ENCODE assay signal across 8 cellular contexts in the genomic region with DNA sequence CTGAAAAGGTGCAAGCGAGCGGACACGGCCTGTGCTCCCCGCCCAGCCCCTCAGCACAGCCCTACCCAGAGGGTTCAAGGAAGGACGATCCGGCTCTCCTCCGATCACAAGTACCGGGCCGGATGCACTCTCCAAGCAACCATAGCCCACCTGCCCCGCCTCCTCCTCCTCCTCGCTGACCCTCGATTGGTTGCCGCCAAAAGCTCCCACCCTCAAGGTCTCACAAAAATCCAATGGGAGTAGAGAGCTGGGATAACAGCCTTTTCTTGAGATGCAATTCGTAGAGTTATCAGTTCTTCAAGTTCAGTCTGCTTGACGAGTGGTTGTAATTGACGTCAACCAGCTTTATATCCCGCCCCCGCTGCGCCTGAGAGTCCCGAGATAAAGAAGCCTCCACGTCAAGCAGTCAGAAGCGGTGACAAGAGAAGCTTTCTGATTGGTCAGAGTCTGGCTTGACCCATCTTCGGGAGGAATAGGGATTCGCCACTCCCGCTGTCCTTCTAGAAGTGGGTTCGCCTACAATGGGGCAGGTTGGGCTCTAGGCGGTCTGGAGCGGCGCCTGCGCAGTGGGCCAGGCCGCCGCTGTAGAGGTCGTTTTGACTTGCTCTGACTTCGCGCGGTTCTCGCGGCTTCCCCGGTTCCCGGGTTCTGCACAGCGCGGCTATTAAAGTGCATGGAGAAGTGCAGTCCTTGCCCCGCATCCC.
DNase-seq lines count a peak whose midpoint lies in the region; ATAC-seq and TF ChIP-seq lines count a peak whose summit lies in the region.

A gene with protein sequence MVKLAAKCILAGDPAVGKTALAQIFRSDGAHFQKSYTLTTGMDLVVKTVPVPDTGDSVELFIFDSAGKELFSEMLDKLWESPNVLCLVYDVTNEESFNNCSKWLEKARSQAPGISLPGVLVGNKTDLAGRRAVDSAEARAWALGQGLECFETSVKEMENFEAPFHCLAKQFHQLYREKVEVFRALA (minus strand): TSS at position 154 of the 704 bp plus-strand sequence. CDS start 412 bp downstream, outside the sequence.

- H3K4me3 Mint-ChIP-seq in central memory CD8-positive, alpha-beta T cell = peak within 1 kb of the TSS; percentile 92

- no peak for TF ChIP-seq CTCF in AG04449 (IDR thresholded peaks at IDR 0.05; ENCODE audit: insufficient read depth, low read length, missing control alignments)

- peak; percentile 100 for DNase-seq in AG04449 (ENCODE audit: low read depth, low spot score)
- peak; percentile 99 for DNase-seq in NCI-H446 (lab: John Stamatoyannopoulos, UW)
- DNase-seq in activated CD4-positive, CD25-positive, alpha-beta regulatory T cell treated with anti-CD3 and anti-CD28 coated beads, Interleukin-2, amount 50 U/mL, for 16 hours (ENCODE audit: low read depth, low spot score) = peak; percentile 97
- peak; percentile 80 to 98 for DNase-seq in central memory CD8-positive, alpha-beta T cell (ENCODE audit: low spot score in 2 of 2)
- peak; percentile 100 for DNase-seq in iris pigment epithelial cell (ENCODE audit: low read depth)
- DNase-seq in stimulated activated CD4-positive, alpha-beta T cell treated with anti-CD3 and anti-CD28 coated beads, Interleukin-12 subunit alpha, Interleukin-12 subunit beta, amount 100 ng/mL, for 24 hours (ENCODE audit: low read depth in 2 of 2) = peak; percentile 91 to 94

- H3K36me3 Mint-ChIP-seq in central memory CD8-positive, alpha-beta T cell (ENCODE audit: insufficient read depth) = peaks cover 16% of the 10 kb centered on the region

- H3K4me3 ChIP-seq in AG04449 (ENCODE audit: low read depth, low read length) = peak within 1 kb of the TSS; percentile 88

- peaks cover 23% of the 10 kb centered on the region for H3K4me1 Mint-ChIP-seq in central memory CD8-positive, alpha-beta T cell

- peak within 1 kb of the TSS; percentile 88 for H3K27ac Mint-ChIP-seq in central memory CD8-positive, alpha-beta T cell (ENCODE audit: low read depth)

- H3K9me3 Mint-ChIP-seq in central memory CD8-positive, alpha-beta T cell = no peaks in the 10 kb centered on the region

- ATAC-seq in GM18909 (IDR thresholded peaks at IDR 0.05; ENCODE audit: poor library complexity, unreplicated experiment) (peak; percentile 90), HG03175 (IDR thresholded peaks at IDR 0.05; ENCODE audit: unreplicated experiment) (peak; percentile 91)
- peak; percentile 91 for ATAC-seq in central memory CD8-positive, alpha-beta T cell (replicated peaks; ENCODE audit: extremely low read depth, poor library complexity, severe bottlenecking)

- no peaks in the 10 kb centered on the region for H3K27me3 Mint-ChIP-seq in central memory CD8-positive, alpha-beta T cell

- POLR2A ChIA-PET in AG04449 (lab: Yijun Ruan, JAX) = interaction anchor here (0.5 to 1.1 kb wide), 6 partner anchors 10 to 265 kb away, joined by 3 to 7 read pairs (median 4); partner anchors contain the start of gene EIF3D

- CTCF ChIA-PET in AG04449 (lab: Yijun Ruan, JAX) = interaction anchor here (1.1 to 15.8 kb wide), 12 partner anchors 8 to 484 kb away, joined by 4 to 181 read pairs (median 11); partner anchors contain the start of gene FOXRED2

Comparison
In these comparisons a context has a peak if more than half of its experiments do, and no peak if none do; other contexts are left out.
1. Peak in every context shown above with its lines: DNase-seq, ATAC-seq and H3K4me3 ChIP-seq.